Comparison of ENCODE assay signal across 12 cellular contexts in the genomic region with DNA sequence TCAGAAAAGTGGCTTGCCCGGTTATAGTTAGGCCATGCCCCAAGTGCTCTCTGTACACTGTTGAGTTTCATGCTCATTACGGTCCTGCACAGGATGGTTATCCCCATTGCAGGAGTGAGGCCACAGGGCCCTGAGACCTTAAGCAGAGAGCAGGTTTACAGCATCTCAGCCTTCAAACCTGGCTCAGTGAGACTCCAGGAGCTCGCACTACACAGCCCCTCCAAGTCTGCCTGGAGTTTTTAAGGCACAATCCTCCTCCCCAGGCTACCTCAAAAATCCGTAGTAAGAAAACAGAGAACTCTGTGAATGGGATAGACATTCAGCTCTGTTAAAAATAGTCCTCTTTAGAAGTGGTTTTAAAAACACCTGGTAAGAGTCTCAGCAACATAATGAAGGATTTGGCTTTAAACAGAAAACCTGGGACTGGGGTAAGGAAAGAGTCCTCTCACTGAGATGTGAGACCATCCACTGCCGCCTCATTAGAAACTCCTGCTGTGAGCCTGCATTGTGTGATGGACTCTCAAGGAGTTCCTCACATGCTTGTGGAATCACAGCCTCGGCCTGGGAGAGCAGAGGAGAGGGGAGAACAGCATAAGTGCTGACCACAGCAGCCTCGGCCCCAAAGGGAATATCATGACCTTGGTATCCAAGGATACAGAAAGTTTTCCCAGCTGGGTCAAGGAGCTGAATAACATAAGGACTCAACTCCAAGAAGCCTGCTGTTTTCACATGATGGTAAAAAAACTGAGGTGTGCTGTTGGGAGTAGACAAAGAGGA.
DNase-seq lines count a peak whose midpoint lies in the region; ATAC-seq and TF ChIP-seq lines count a peak whose summit lies in the region.
"Had no signal": no experiment of that assay in that cellular context is flagged by ENCODE, and none has a peak within 500 bp of the region (broad histone marks: within the 10 kb centered on the region; RNA-seq: fewer than 3 reads in every experiment).

No MANE protein-coding gene starts in this region.

- WGBS in right cardiac atrium, result 74% methylated on average over 7 of the region's 7 CpGs
- WGBS in trophoblast cell (ENCODE audit: extremely low coverage, insufficient coverage, insufficient read length), result no CpG with 5 or more reads among the region's 7 CpGs

- H3K4me1 Mint-ChIP-seq in activated T-helper 17 cell treated with anti-CD3 and anti-CD28 coated beads, Interleukin-2, amount 50 U/mL, for 72 hours, result no peaks in the 10 kb centered on the region
- no peaks in the 10 kb centered on the region for H3K4me1 Mint-ChIP-seq in activated CD8-positive, alpha-beta T cell treated with anti-CD3 and anti-CD28 coated beads for 36 hours (ENCODE audit: low read depth)

- peaks cover 24% of the 10 kb centered on the region for H3K36me3 Mint-ChIP-seq in activated T-helper 17 cell treated with anti-CD3 and anti-CD28 coated beads, Interleukin-2, amount 50 U/mL, for 72 hours (ENCODE audit: low read depth)
- peaks cover 4% of the 10 kb centered on the region for H3K36me3 Mint-ChIP-seq in activated CD8-positive, alpha-beta T cell treated with anti-CD3 and anti-CD28 coated beads for 36 hours (ENCODE audit: low read depth)

- no peak overlapping the region for H2BK5ac ChIP-seq in trophoblast cell (ENCODE audit: low read depth, low read length, poor library complexity)

- H3K4me3 Mint-ChIP-seq in activated T-helper 17 cell treated with anti-CD3 and anti-CD28 coated beads, Interleukin-2, amount 50 U/mL, for 72 hours, result no peak overlapping the region
- H3K4me3 Mint-ChIP-seq in activated CD8-positive, alpha-beta T cell treated with anti-CD3 and anti-CD28 coated beads for 36 hours, result no peak overlapping the region

- H3K4me2 ChIP-seq in trophoblast cell (ENCODE audit: low read length), result no peak overlapping the region
- H3K4me2 ChIP-seq: KMS-11 had no signal

- peak; percentile 75 for DNase-seq in H7
- peak; percentile 75 for DNase-seq in brain microvascular endothelial cell
- peak in 1 of 3 donors; percentile 60 for DNase-seq in right cardiac atrium
- no peak for DNase-seq in trophoblast cell
- no peak for DNase-seq in substantia nigra (lab: John Stamatoyannopoulos, UW)
- no peak for DNase-seq in activated CD8-positive, alpha-beta T cell treated with anti-CD3 and anti-CD28 coated beads for 36 hours
- DNase-seq in DMS53 treated with DMSO at 0.1 percent for 48 hours (lab: John Stamatoyannopoulos, UW; ENCODE audit: unreplicated experiment), result no peak
- DNase-seq: activated CD4-positive, alpha-beta T cell treated with anti-CD3 and anti-CD28 coated beads, Interleukin-2, amount 50 U/mL, for 1 hour; colonic mucosa had no signal

- H3K36me3 ChIP-seq in H7 (replicated peaks; ENCODE audit: control insufficient read depth, insufficient read depth, low read length), result no peaks in the 10 kb centered on the region
- no peaks in the 10 kb centered on the region for H3K36me3 ChIP-seq in brain microvascular endothelial cell (replicated peaks)
- H3K36me3 ChIP-seq in trophoblast cell (ENCODE audit: control insufficient read depth in 1 of 2, insufficient read depth in 2 of 2, low read length in 2 of 2), result peaks cover 2% of the 10 kb centered on the region in 2 experiments
- H3K36me3 ChIP-seq: colonic mucosa, prostate gland had no signal

- no peak overlapping the region for H3K27ac ChIP-seq in brain microvascular endothelial cell
- no peak overlapping the region for H3K27ac ChIP-seq in right cardiac atrium (ENCODE audit: low read length)
- no peak overlapping the region for H3K27ac ChIP-seq in trophoblast cell (ENCODE audit: low read depth, low read length)
- no peak overlapping the region for H3K27ac ChIP-seq in substantia nigra (ENCODE audit: low read depth, low read length, poor library complexity, severe bottlenecking)
- H3K27ac ChIP-seq: colonic mucosa, KMS-11, prostate gland had no signal

- H3K18ac ChIP-seq in trophoblast cell (ENCODE audit: low read length), result no peak overlapping the region

- no peak overlapping the region for H3K9ac ChIP-seq in trophoblast cell (ENCODE audit: low read length)
- H3K9ac ChIP-seq: KMS-11 had no signal

- intact Hi-C loops in right cardiac atrium (cut with DNase I), result no loop called here
- intact Hi-C loops in activated CD8-positive, alpha-beta T cell treated with anti-CD3 and anti-CD28 coated beads for 36 hours (cut with micrococcal nuclease), result no loop called here

- H2AFZ ChIP-seq in trophoblast cell (ENCODE audit: insufficient read depth, low read length, poor library complexity), result no peak overlapping the region

- no peaks in the 10 kb centered on the region for H3K27me3 Mint-ChIP-seq in activated T-helper 17 cell treated with anti-CD3 and anti-CD28 coated beads, Interleukin-2, amount 50 U/mL, for 72 hours
- H3K27me3 Mint-ChIP-seq in activated CD8-positive, alpha-beta T cell treated with anti-CD3 and anti-CD28 coated beads for 36 hours, result no peaks in the 10 kb centered on the region

- H3K14ac ChIP-seq in trophoblast cell (ENCODE audit: low read length), result no peak overlapping the region

- POLR2A ChIA-PET in activated CD8-positive, alpha-beta T cell treated with anti-CD3 and anti-CD28 coated beads for 36 hours (lab: Charles Lee), result no interaction called here

- H3K23ac ChIP-seq in trophoblast cell (ENCODE audit: low read length), result peak overlapping the region; percentile 97

- H3K4me3 ChIP-seq in H7 (ENCODE audit: insufficient read depth, low read depth, low read length) (no peak overlapping the region), brain microvascular endothelial cell (ENCODE audit: low read depth, low read length) (no peak overlapping the region), right cardiac atrium (ENCODE audit: low read length) (no peak overlapping the region), trophoblast cell (ENCODE audit: low read depth, low read length) (no peak overlapping the region)
- H3K4me3 ChIP-seq: colonic mucosa, prostate gland had no signal

- ATAC-seq in right cardiac atrium, result peak; percentile 23 to 68
- no peak for ATAC-seq in activated T-helper 17 cell treated with anti-CD3 and anti-CD28 coated beads, Interleukin-2, amount 50 U/mL, for 72 hours (replicated peaks)
- no peak for ATAC-seq in activated CD8-positive, alpha-beta T cell treated with anti-CD3 and anti-CD28 coated beads for 36 hours

- H4K91ac ChIP-seq in trophoblast cell (ENCODE audit: low read depth, low read length), result no peak overlapping the region

- in situ Hi-C loops in brain microvascular endothelial cell (cut with HindIII; ENCODE audit: low pct_ligation_motif_present, low sequenced_read_pairs), result no loop called here

- H3K79me2 ChIP-seq in trophoblast cell (ENCODE audit: control insufficient read depth, insufficient read depth, low read length, poor library complexity), result no peaks in the 10 kb centered on the region

- CTCF ChIA-PET in activated CD8-positive, alpha-beta T cell treated with anti-CD3 and anti-CD28 coated beads for 36 hours (lab: Charles Lee), result no interaction called here

- no peak overlapping the region for H4K8ac ChIP-seq in trophoblast cell (ENCODE audit: low read depth, low read length)

- H3K9me3 Mint-ChIP-seq in activated T-helper 17 cell treated with anti-CD3 and anti-CD28 coated beads, Interleukin-2, amount 50 U/mL, for 72 hours, result no peaks in the 10 kb centered on the region
- no peaks in the 10 kb centered on the region for H3K9me3 Mint-ChIP-seq in activated CD8-positive, alpha-beta T cell treated with anti-CD3 and anti-CD28 coated beads for 36 hours

- H3K9me3 ChIP-seq in right cardiac atrium (ENCODE audit: control insufficient read depth, low read length), result no peaks in the 10 kb centered on the region
- H3K9me3 ChIP-seq in trophoblast cell (ENCODE audit: insufficient read depth, low read depth, low read length), result no peaks in the 10 kb centered on the region
- H3K9me3 ChIP-seq: colonic mucosa, prostate gland had no signal

- no peaks in the 10 kb centered on the region for H3K27me3 ChIP-seq in H7 (ENCODE audit: control insufficient read depth, insufficient read depth, low read length)
- no peaks in the 10 kb centered on the region for H3K27me3 ChIP-seq in brain microvascular endothelial cell (replicated peaks)
- no peaks in the 10 kb centered on the region for H3K27me3 ChIP-seq in right cardiac atrium (ENCODE audit: control insufficient read depth, insufficient read depth)
- H3K27me3 ChIP-seq in trophoblast cell (ENCODE audit: insufficient read depth, low read length), result no peaks in the 10 kb centered on the region
- H3K27me3 ChIP-seq: colonic mucosa had no signal

- no peak overlapping the region for H2BK120ac ChIP-seq in trophoblast cell (ENCODE audit: insufficient read depth, low read length, poor library complexity)

- no peak overlapping the region for H3K27ac Mint-ChIP-seq in activated T-helper 17 cell treated with anti-CD3 and anti-CD28 coated beads, Interleukin-2, amount 50 U/mL, for 72 hours
- no peak overlapping the region for H3K27ac Mint-ChIP-seq in activated CD8-positive, alpha-beta T cell treated with anti-CD3 and anti-CD28 coated beads for 36 hours

- H3K79me1 ChIP-seq in trophoblast cell (ENCODE audit: low read length), result no peaks in the 10 kb centered on the region

- H4K12ac ChIP-seq in trophoblast cell (ENCODE audit: low read depth, low read length), result no peak overlapping the region

- no peak overlapping the region for H2BK12ac ChIP-seq in trophoblast cell (ENCODE audit: low read length)

- no peak for TF ChIP-seq CTCF in brain microvascular endothelial cell (IDR thresholded peaks at IDR 0.05; ENCODE audit: low read depth, low read length, missing control alignments)
- no peak for TF ChIP-seq CTCF in activated CD8-positive, alpha-beta T cell treated with anti-CD3 and anti-CD28 coated beads for 36 hours (IDR thresholded peaks at IDR 0.05)

- H3K4me1 ChIP-seq in right cardiac atrium (ENCODE audit: control insufficient read depth, insufficient read depth, low read length), result peaks cover 2% of the 10 kb centered on the region
- no peaks in the 10 kb centered on the region for H3K4me1 ChIP-seq in trophoblast cell (ENCODE audit: control insufficient read depth in 1 of 2, insufficient read depth in 2 of 2, low read length in 2 of 2)
- H3K4me1 ChIP-seq: colonic mucosa, prostate gland had no signal

- H2AK5ac ChIP-seq in trophoblast cell (ENCODE audit: low read length), result no peak overlapping the region

- no peak overlapping the region for H3K4ac ChIP-seq in trophoblast cell (ENCODE audit: low read depth, low read length)

Comparison
In these comparisons a context has a peak if more than half of its experiments do, and no peak if none do; other contexts are left out.
1. DNase-seq: peak in H7 (single experiment) and brain microvascular endothelial cell (single experiment); none in trophoblast cell (0 of 2), substantia nigra (0 of 49), activated CD8-positive, alpha-beta T cell treated with anti-CD3 and anti-CD28 coated beads for 36 hours (single experiment) and DMS53 treated with DMSO at 0.1 percent for 48 hours (single experiment).
2. ATAC-seq: peak in right cardiac atrium (2 of 2); none in activated T-helper 17 cell treated with anti-CD3 and anti-CD28 coated beads, Interleukin-2, amount 50 U/mL, for 72 hours (single experiment) and activated CD8-positive, alpha-beta T cell treated with anti-CD3 and anti-CD28 coated beads for 36 hours (single experiment).